ENCODE assay signal across 7 cellular contexts in genomic region chr9:122125158-122125890, GRCh38. TPM values are rescaled to one million over a fixed set of nuclear protein-coding genes. Genes with fewer than 3 reads are reported as not detected.
DNase-seq lines count a peak whose midpoint lies in the region; ATAC-seq, FAIRE-seq and TF ChIP-seq lines count a peak whose summit lies in the region.

No MANE protein-coding gene starts in this region.

- no peak overlapping the region for H4K91ac ChIP-seq in H1 (replicated peaks; ENCODE audit: insufficient read length, low read length)

- peaks cover 9 to 26% (median 24%) of the 10 kb centered on the region in 4 experiments for H3K27me3 ChIP-seq in H1 (replicated peaks in 1 of 4; ENCODE audit: control insufficient read depth in 3 of 4, extremely low read depth in 1 of 4, insufficient read depth in 3 of 4, low read length in 3 of 4)

- H3K56ac ChIP-seq in H1 (replicated peaks; ENCODE audit: insufficient read length, low read depth, low read length): no peak overlapping the region

- no peak overlapping the region for H3K9ac ChIP-seq in H1 (replicated peaks in 1 of 4; ENCODE audit: extremely low read depth in 1 of 4, low read depth in 3 of 4, low read length in 3 of 4)

- H3K79me2 ChIP-seq in H1 (ENCODE audit: control insufficient read depth in 1 of 2, insufficient read depth in 2 of 2, low read length in 2 of 2): no peaks in the 10 kb centered on the region

- peaks cover 34% of the 10 kb centered on the region for H3K27me3 Mint-ChIP-seq in activated CD8-positive, alpha-beta memory T cell treated with anti-CD3 and anti-CD28 coated beads, Interleukin-2, amount 10 ng/mL, durations not matched to agents 7 days and 5 days

- H2AFZ ChIP-seq in H1 (ENCODE audit: low read length): no peak overlapping the region

- POLR2A ChIA-PET in H1 (lab: Charles Lee; ENCODE audit: partially characterized antibody): interaction anchor here (0.6 to 1.3 kb wide), 4 partner anchors 17 to 225 kb away, joined by 3 to 6 read pairs (median 3); no protein-coding TSS in a partner anchor

- H2BK12ac ChIP-seq in H1 (ENCODE audit: low read depth, low read length): peak overlapping the region; percentile 91; the same call in 1 of the 2 replicates

- H3K4me2 ChIP-seq in H1 (ENCODE audit: insufficient read depth in 1 of 2, low read depth in 2 of 2, low read length in 2 of 2): peak overlapping the region; percentile 71 to 88; a peak in 3 of 4 replicates

- no peak for TF ChIP-seq POLR2A in H1 (IDR thresholded peaks at IDR 0.05; ENCODE audit: control extremely low read depth in 1 of 2, low read depth in 2 of 2, low read length in 2 of 2)

- H3K27ac Mint-ChIP-seq in activated CD8-positive, alpha-beta memory T cell treated with anti-CD3 and anti-CD28 coated beads, Interleukin-2, amount 10 ng/mL, durations not matched to agents 7 days and 5 days: no peak overlapping the region

- no peak overlapping the region for H3K27ac ChIP-seq in H1 (ENCODE audit: low read depth, low read length)

- H4K8ac ChIP-seq in H1 (ENCODE audit: extremely low read depth, insufficient read depth, low read length): no peak overlapping the region

- H2AK5ac ChIP-seq in H1 (ENCODE audit: low read depth, low read length): no peak overlapping the region

- H2BK5ac ChIP-seq in H1 (ENCODE audit: low read depth, low read length): peak overlapping the region; percentile 66; the same call in 1 of the 2 replicates

- in situ Hi-C loops in GM13977 (cut with MboI; ENCODE audit: low pct_unique_long_range_greater_than_20kb, low sequenced_read_pairs, unreplicated experiment): loop anchor here (10.0 kb wide), 1 partner anchor 229 kb away; no protein-coding TSS in a partner anchor

- H3K18ac ChIP-seq in H1 (ENCODE audit: extremely low read depth, low read length): peak overlapping the region; percentile 82

- TF ChIP-seq RAD21 in H1 (IDR thresholded peaks at IDR 0.05 in 1 of 2, conservative IDR thresholded peaks at IDR 0.05 in 1 of 2; ENCODE audit: low read depth in 2 of 2, low read length in 2 of 2): peak; percentile 99

- WGBS in H1 (ENCODE audit: extremely low coverage in 1 of 2, insufficient coverage in 1 of 2, insufficient read length in 1 of 2, insufficient replicate concordance in 2 of 2, low coverage in 1 of 2, low lambda C conversion rate in 2 of 2, missing lambda C conversion rate in 1 of 2), 2 experiments: 18% methylated on average over 12 of the region's 13 CpGs; no CpG with 5 or more reads in 1 of the 2 experiments

- H4K20me1 ChIP-seq in H1 (replicated peaks in 1 of 2; ENCODE audit: control insufficient read depth in 1 of 2, insufficient read depth in 2 of 2, low read length in 2 of 2): no peaks in the 10 kb centered on the region

- no peak overlapping the region for H4K5ac ChIP-seq in H1 (ENCODE audit: insufficient read length, low read depth, low read length)

- H3K23me2 ChIP-seq in H1 (ENCODE audit: low read depth, low read length): peaks cover 6% of the 10 kb centered on the region; the same call in 1 of the 2 replicates

- DNase-seq in GM13977 (ENCODE audit: low spot score) (peak; percentile 91), HK-2 (ENCODE audit: unreplicated experiment) (peak; percentile 86), NOMO-1 treated with dmso at 0.1 percent for 144 hours (lab: John Stamatoyannopoulos, UW; ENCODE audit: unreplicated experiment) (peak; percentile 71), H1 (ENCODE audit: low read depth in 1 of 2, low spot score in 2 of 2) (peak in 1 of 2 experiments; percentile 92), mesenteric fat pad (ENCODE audit: low spot score) (peak; percentile 93)
- DNase-seq in activated CD8-positive, alpha-beta memory T cell treated with anti-CD3 and anti-CD28 coated beads, Interleukin-2, amount 10 ng/mL, durations not matched to agents 7 days and 5 days: peak; percentile 83
- peak; percentile 55 to 59 for DNase-seq in stimulated activated CD8-positive, alpha-beta memory T cell treated with anti-CD3 and anti-CD28 coated beads, Interleukin-2, amount 100 ng/mL, for 1 hour (ENCODE audit: low read depth in 2 of 2)

- no peaks in the 10 kb centered on the region for H3K79me1 ChIP-seq in H1 (ENCODE audit: low read depth, low read length)

- CTCF ChIA-PET in activated CD8-positive, alpha-beta memory T cell treated with anti-CD3 and anti-CD28 coated beads, Interleukin-2, amount 10 ng/mL, durations not matched to agents 7 days and 5 days (lab: Charles Lee): interaction anchor here (0.8 to 13.1 kb wide), 34 partner anchors 9 to 686 kb away, joined by 3 to 304 read pairs (median 5); partner anchors contain the start of genes MORN5, MRRF, NDUFA8 and PTGS1
- CTCF ChIA-PET in H1 (lab: Charles Lee; ENCODE audit: partially characterized antibody): interaction anchor here (0.6 to 15.6 kb wide), 57 partner anchors 10 to 684 kb away, joined by 3 to 544 read pairs (median 6); partner anchors contain the start of genes LHX6, MORN5, MRRF and NDUFA8

- H3K4me3 Mint-ChIP-seq in activated CD8-positive, alpha-beta memory T cell treated with anti-CD3 and anti-CD28 coated beads, Interleukin-2, amount 10 ng/mL, durations not matched to agents 7 days and 5 days: no peak overlapping the region

- TF ChIP-seq CTCF in GM13977 (IDR thresholded peaks at IDR 0.05; ENCODE audit: extremely low read depth, insufficient read depth, missing control alignments): peak; percentile 93
- TF ChIP-seq CTCF in H1 (IDR thresholded peaks at IDR 0.05; ENCODE audit: control extremely low read depth in 1 of 3, insufficient read depth in 1 of 3, low read depth in 1 of 3, low read length in 3 of 3): peak in 2 of 3 experiments; percentile 95 to 96; a peak in 3 of 4 replicates

- H2BK120ac ChIP-seq in H1 (replicated peaks; ENCODE audit: low read depth, low read length): no peak overlapping the region

- H3K14ac ChIP-seq in H1 (ENCODE audit: insufficient read length): no peak overlapping the region

- TF ChIP-seq EP300 in H1 (IDR thresholded peaks at IDR 0.05; ENCODE audit: borderline replicate concordance in 1 of 2, low read depth in 2 of 2, low read length in 2 of 2): no peak

- H2BK20ac ChIP-seq in H1 (ENCODE audit: low read length): no peak overlapping the region; the same call in 1 of the 2 replicates

- no peaks in the 10 kb centered on the region for H3K9me3 ChIP-seq in H1 (ENCODE audit: insufficient read depth in 2 of 2, low read depth in 1 of 2, low read length in 1 of 2)

- H3K4ac ChIP-seq in H1 (replicated peaks; ENCODE audit: insufficient read length, low read depth, low read length): no peak overlapping the region

- H3K23ac ChIP-seq in H1 (ENCODE audit: insufficient read length): no peak overlapping the region

- FAIRE-seq in H1 (lab: Jason Lieb, UNC): no peak

- H3K4me1 Mint-ChIP-seq in activated CD8-positive, alpha-beta memory T cell treated with anti-CD3 and anti-CD28 coated beads, Interleukin-2, amount 10 ng/mL, durations not matched to agents 7 days and 5 days: peaks cover 21% of the 10 kb centered on the region

- peak overlapping the region in 1 of 4 experiments; percentile 67; a peak in 1 of 8 replicates for H3K4me3 ChIP-seq in H1 (ENCODE audit: extremely low read depth in 1 of 4, insufficient read depth in 2 of 4, low read depth in 3 of 4, low read length in 4 of 4)

- H3K36me3 ChIP-seq in H1 (ENCODE audit: control insufficient read depth in 2 of 4, insufficient read depth in 4 of 4, low read length in 3 of 4): no peaks in the 10 kb centered on the region

- no peaks in the 10 kb centered on the region for H3K9me3 Mint-ChIP-seq in activated CD8-positive, alpha-beta memory T cell treated with anti-CD3 and anti-CD28 coated beads, Interleukin-2, amount 10 ng/mL, durations not matched to agents 7 days and 5 days (ENCODE audit: low read depth)

- no peaks in the 10 kb centered on the region for H3K36me3 Mint-ChIP-seq in activated CD8-positive, alpha-beta memory T cell treated with anti-CD3 and anti-CD28 coated beads, Interleukin-2, amount 10 ng/mL, durations not matched to agents 7 days and 5 days

- peak; percentile 83 for ATAC-seq in activated CD8-positive, alpha-beta memory T cell treated with anti-CD3 and anti-CD28 coated beads, Interleukin-2, amount 10 ng/mL, durations not matched to agents 7 days and 5 days

- H3K4me1 ChIP-seq in H1 (replicated peaks in 1 of 4; ENCODE audit: control insufficient read depth in 3 of 4, insufficient read depth in 4 of 4, low read length in 3 of 4): peaks cover 0 to 10% (median 3%) of the 10 kb centered on the region in 4 experiments; a peak in 6 of 7 replicates

- H2BK15ac ChIP-seq in H1 (ENCODE audit: low read length): peak overlapping the region; percentile 97; the same call in 1 of the 2 replicates

RNA-seq across cellular contexts. Expression of gene TTLL11, which starts 32.2 kb away (rescaled TPM):
- total RNA-seq in activated CD8-positive, alpha-beta memory T cell treated with anti-CD3 and anti-CD28 coated beads, Interleukin-2, amount 10 ng/mL, durations not matched to agents 7 days and 5 days: 1 to 10 TPM; 2.2 to 2.5 TPM
- 0.80 and 0.86 TPM in 2 replicates for total RNA-seq in H1 (2021; fragmentation: NEBNext Ultra II Directional; extraction: Animal tissue kit (Norgen Biotek cat#: 25700))
- polyA plus RNA-seq in H1 (2011; rRNA removed): 0.56 and 0.97 TPM in 2 replicates
- polyA plus RNA-seq in H1 (2011; cell fraction: cytosol; rRNA removed): 0.94 TPM
- polyA plus RNA-seq in H1 (2011; cell fraction: nucleus; rRNA removed): 0.96 TPM
- polyA plus RNA-seq in H1 (2012, experiment 1 of 2): 0.64 to 1.3 TPM (median 0.95 TPM) in 4 replicates
- polyA plus RNA-seq in H1 (2012, experiment 2 of 2): 0.72 TPM
- polyA plus RNA-seq in H1 (2013, experiment 1 of 2): 0.79 TPM
- 0.96 TPM for polyA plus RNA-seq in H1 (2013, experiment 2 of 2)
- polyA minus RNA-seq in H1 (2011; rRNA and poly(A)+ RNA removed): 0.66 and 0.91 TPM in 2 replicates
- 1.2 TPM for polyA minus RNA-seq in H1 (2011; cell fraction: cytosol; rRNA and poly(A)+ RNA removed)
- 1.3 TPM for polyA minus RNA-seq in H1 (2011; cell fraction: nucleus; rRNA and poly(A)+ RNA removed)
- 9.5 TPM for total RNA-seq in mesenteric fat pad

RNA-seq across cellular contexts. Expression of gene NDUFA8, which starts 34.3 kb away (rescaled TPM):
- total RNA-seq in activated CD8-positive, alpha-beta memory T cell treated with anti-CD3 and anti-CD28 coated beads, Interleukin-2, amount 10 ng/mL, durations not matched to agents 7 days and 5 days: 10 to 100 TPM; 36.4 to 49.1 TPM
- 59.8 and 61.0 TPM in 2 replicates for total RNA-seq in H1 (2021; fragmentation: NEBNext Ultra II Directional; extraction: Animal tissue kit (Norgen Biotek cat#: 25700))
- 56.6 and 73.8 TPM in 2 replicates for polyA plus RNA-seq in H1 (2011; rRNA removed)
- 79.1 TPM for polyA plus RNA-seq in H1 (2011; cell fraction: cytosol; rRNA removed)
- polyA plus RNA-seq in H1 (2011; cell fraction: nucleus; rRNA removed): 28.4 TPM
- polyA plus RNA-seq in H1 (2012, experiment 1 of 2): 77.6 to 100 TPM (median 85.9 TPM) in 4 replicates
- polyA plus RNA-seq in H1 (2012, experiment 2 of 2): 79.9 TPM
- polyA plus RNA-seq in H1 (2013, experiment 1 of 2): 79.1 TPM
- 79.1 TPM for polyA plus RNA-seq in H1 (2013, experiment 2 of 2)
- polyA minus RNA-seq in H1 (2011; rRNA and poly(A)+ RNA removed): 31.9 and 35.9 TPM in 2 replicates
- 19.2 TPM for polyA minus RNA-seq in H1 (2011; cell fraction: cytosol; rRNA and poly(A)+ RNA removed)
- 11.1 TPM for polyA minus RNA-seq in H1 (2011; cell fraction: nucleus; rRNA and poly(A)+ RNA removed)
- 47.5 TPM for total RNA-seq in mesenteric fat pad

RNA-seq across cellular contexts. Expression of gene MORN5, which starts 34.4 kb away (rescaled TPM):
- total RNA-seq in activated CD8-positive, alpha-beta memory T cell treated with anti-CD3 and anti-CD28 coated beads, Interleukin-2, amount 10 ng/mL, durations not matched to agents 7 days and 5 days: not detected
- not detected in 2 replicates for total RNA-seq in H1 (2021; fragmentation: NEBNext Ultra II Directional; extraction: Animal tissue kit (Norgen Biotek cat#: 25700))
- not detected in 2 replicates for polyA plus RNA-seq in H1 (2011; rRNA removed)
- polyA plus RNA-seq in H1 (2011; cell fraction: cytosol; rRNA removed): not detected
- not detected for polyA plus RNA-seq in H1 (2011; cell fraction: nucleus; rRNA removed)
- not detected in 4 replicates for polyA plus RNA-seq in H1 (2012, experiment 1 of 2)
- polyA plus RNA-seq in H1 (2012, experiment 2 of 2): not detected
- polyA plus RNA-seq in H1 (2013, experiment 1 of 2): not detected
- polyA plus RNA-seq in H1 (2013, experiment 2 of 2): not detected
- polyA minus RNA-seq in H1 (2011; rRNA and poly(A)+ RNA removed): not detected in 2 replicates
- polyA minus RNA-seq in H1 (2011; cell fraction: cytosol; rRNA and poly(A)+ RNA removed): not detected
- not detected for polyA minus RNA-seq in H1 (2011; cell fraction: nucleus; rRNA and poly(A)+ RNA removed)
- not detected for total RNA-seq in mesenteric fat pad
